ENCODE assay signal across 12 cellular contexts in the genomic region with DNA sequence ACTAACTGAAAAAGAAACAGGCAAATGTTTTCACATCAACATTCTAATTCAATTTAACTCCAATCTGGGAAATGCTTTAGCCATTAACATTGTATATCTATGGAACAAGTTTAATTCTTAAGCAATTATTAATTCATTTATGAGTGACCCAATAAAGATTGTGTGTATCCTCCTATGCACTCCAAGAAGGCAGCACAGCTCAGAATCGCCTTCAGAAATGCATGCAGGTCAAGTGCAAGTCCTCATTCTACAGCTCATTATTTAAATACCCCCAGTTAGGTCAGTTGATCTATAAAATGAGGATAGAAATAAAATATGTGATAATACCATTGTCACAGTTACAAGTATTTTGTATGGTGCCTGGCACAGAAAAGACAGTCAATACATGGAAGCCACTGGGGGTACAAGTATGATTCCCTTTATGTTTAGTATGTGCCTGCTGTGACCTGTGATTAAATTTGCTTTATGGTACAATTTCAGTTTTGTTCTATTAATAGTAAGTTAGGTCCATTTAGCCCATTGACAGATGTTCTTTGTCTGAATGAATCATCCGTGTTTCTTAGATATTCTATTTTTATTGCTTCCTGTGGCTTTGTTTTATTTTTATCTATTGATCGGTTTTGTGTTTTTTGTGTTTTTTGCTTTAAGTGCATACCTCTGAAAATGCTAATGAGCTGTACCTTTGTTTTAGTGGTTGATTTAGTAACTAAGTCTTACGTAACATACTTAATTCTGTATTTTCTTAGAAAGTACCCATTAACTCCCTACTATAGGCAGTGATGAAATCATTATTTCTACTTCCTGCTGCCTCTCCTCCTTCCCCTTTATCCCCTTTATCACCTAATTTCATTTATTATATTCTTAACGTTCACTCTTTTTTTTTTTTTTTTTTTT. TPM values are rescaled to one million over a fixed set of nuclear protein-coding genes. Genes with fewer than 3 reads are reported as not detected.
A peak's percentile ranks its signal among the peaks of the same experiment; 100 is the strongest.
DNase-seq lines count a peak whose midpoint lies in the region; ATAC-seq and TF ChIP-seq lines count a peak whose summit lies in the region.
"Had no signal": no experiment of that assay in that cellular context is flagged by ENCODE, and none has a peak within 500 bp of the region (broad histone marks: within the 10 kb centered on the region; RNA-seq: fewer than 3 reads in every experiment).

No MANE protein-coding gene starts in this region.

- H3K9me2 ChIP-seq in hepatocyte (replicated peaks; ENCODE audit: insufficient read depth), result no peaks in the 10 kb centered on the region

- 59% methylated on average over 5 of the region's 5 CpGs for WGBS in hepatocyte (ENCODE audit: low lambda C conversion rate, missing lambda C conversion rate)

- H3K4me1 ChIP-seq in hepatocyte (ENCODE audit: insufficient read depth) (no peaks in the 10 kb centered on the region), right atrium auricular region (no peaks in the 10 kb centered on the region), lower lobe of right lung (no peaks in the 10 kb centered on the region)

- TF ChIP-seq CTCF in hepatocyte (IDR thresholded peaks at IDR 0.05; ENCODE audit: poor library complexity), result no peak
- no peak for TF ChIP-seq CTCF in right atrium auricular region (IDR thresholded peaks at IDR 0.05)
- TF ChIP-seq CTCF in lower lobe of right lung (IDR thresholded peaks at IDR 0.05), result no peak

- H3K9me3 ChIP-seq in hepatocyte (ENCODE audit: low read depth), result no peaks in the 10 kb centered on the region
- H3K9me3 ChIP-seq in right atrium auricular region, result no peaks in the 10 kb centered on the region
- no peaks in the 10 kb centered on the region for H3K9me3 ChIP-seq in lower lobe of right lung

- H4K20me1 ChIP-seq in hepatocyte (ENCODE audit: insufficient read depth, poor library complexity, severe bottlenecking), result no peaks in the 10 kb centered on the region

- DNase-seq in hepatocyte (ENCODE audit: low spot score), result no peak
- DNase-seq in right atrium auricular region (ENCODE audit: low spot score), result no peak
- no peak for DNase-seq in putamen (ENCODE audit: low spot score)
- DNase-seq in lower lobe of right lung, result no peak
- no peak for DNase-seq in activated naive CD4-positive, alpha-beta T cell treated with anti-CD3 and anti-CD28 coated beads, Interleukin-2, amount 50 U/mL, for 16 hours
- DNase-seq: H7, kidney glomerular epithelial cell, Right ventricle myocardium superior had no signal

- ATAC-seq in GM19025 (IDR thresholded peaks at IDR 0.05; ENCODE audit: low read depth, unreplicated experiment) (peak; percentile 81), HG02588 (IDR thresholded peaks at IDR 0.05; ENCODE audit: unreplicated experiment) (peak; percentile 84), HG03575 (IDR thresholded peaks at IDR 0.05; ENCODE audit: extremely low read depth, insufficient number of reproducible peaks, low FRiP score, unreplicated experiment) (peak; percentile 45), lower lobe of right lung (no peak)

- intact Hi-C loops in lower lobe of right lung (cut with DNase I), result no loop called here

- H2AFZ ChIP-seq in hepatocyte, result no peak overlapping the region

- no peaks in the 10 kb centered on the region for H3K79me2 ChIP-seq in hepatocyte

- H3K4me3 ChIP-seq in hepatocyte (no peak overlapping the region), right atrium auricular region (no peak overlapping the region), lower lobe of right lung (no peak overlapping the region)

- H3K27me3 ChIP-seq in hepatocyte (no peaks in the 10 kb centered on the region), right atrium auricular region (no peaks in the 10 kb centered on the region), lower lobe of right lung (ENCODE audit: low read depth) (no peaks in the 10 kb centered on the region)

- H3K27ac ChIP-seq in hepatocyte (peak overlapping the region; percentile 22), right atrium auricular region (no peak overlapping the region), lower lobe of right lung (no peak overlapping the region)

- H3K4me2 ChIP-seq in hepatocyte, result peak overlapping the region; percentile 32

- H3K36me3 ChIP-seq in hepatocyte (replicated peaks; ENCODE audit: insufficient read depth, low read depth) (no peaks in the 10 kb centered on the region), right atrium auricular region (no peaks in the 10 kb centered on the region), lower lobe of right lung (no peaks in the 10 kb centered on the region)

RNA-seq across cellular contexts. Expression of gene CPXM2, which starts 42.8 kb away (rescaled TPM):
- total RNA-seq in hepatocyte, result 4.9 and 5.3 TPM in 2 replicates
- 0.88 and 3.7 TPM in 2 replicates for polyA plus RNA-seq in hepatocyte
- 1 to 10 TPM; 8.3 to 8.5 TPM for total RNA-seq in right atrium auricular region
- 6.3 TPM for total RNA-seq in lower lobe of right lung
- total RNA-seq: osteocyte had no signal

Comparison
In these comparisons a context has a peak if more than half of its experiments do, and no peak if none do; other contexts are left out.
1. ATAC-seq: peak in GM19025 (single experiment), HG02588 (single experiment) and HG03575 (single experiment); none in lower lobe of right lung (0 of 2).